17 cellular contexts compared by ENCODE assay signal in genomic region chr16:87033021-87033471, GRCh38.
DNase-seq lines count a peak whose midpoint lies in the region; ATAC-seq and TF ChIP-seq lines count a peak whose summit lies in the region.
"Had no signal": no experiment of that assay in that cellular context is flagged by ENCODE, and none has a peak within 500 bp of the region (broad histone marks: within the 10 kb centered on the region; RNA-seq: fewer than 3 reads in every experiment).

No MANE protein-coding gene starts in this region.

- no peak overlapping the region for H3K4me2 ChIP-seq in osteoblast (ENCODE audit: insufficient read depth, low read length)

- H4K20me1 ChIP-seq in osteoblast (ENCODE audit: insufficient read depth, low read length): no peaks in the 10 kb centered on the region

- H3K79me2 ChIP-seq in osteoblast (ENCODE audit: insufficient read depth, low read length): no peaks in the 10 kb centered on the region

- 4 to 7% methylated on average over 15 of the region's 15 CpGs for WGBS in aorta, 2 donors

- no peak overlapping the region for H2AFZ ChIP-seq in osteoblast (ENCODE audit: low read length)

- H3K27ac ChIP-seq in coronary artery (peak overlapping the region; percentile 48 to 90), osteoblast (ENCODE audit: low read depth, low read length) (no peak overlapping the region), aorta (ENCODE audit: low read depth in 1 of 2, low read length in 2 of 2) (peak overlapping the region; percentile 65 to 91)

- H3K4me1 ChIP-seq in osteoblast (ENCODE audit: insufficient read depth, low read length) (peaks cover 4% of the 10 kb centered on the region), aorta (ENCODE audit: control insufficient read depth in 1 of 2, insufficient read depth in 2 of 2, low read length in 2 of 2) (peaks cover 0 to 3% of the 10 kb centered on the region in 2 donors)

- DNase-seq in coronary artery (ENCODE audit: low spot score) (peak; percentile 84), left cardiac atrium (no peak), osteoblast (ENCODE audit: insufficient read length, low spot score, missing footprints) (peak; percentile 80), aorta (peak; percentile 80 to 90), midbrain (lab: John Stamatoyannopoulos, UW) (no peak), HK-2 (ENCODE audit: unreplicated experiment) (no peak)
- no peak for DNase-seq in activated CD4-positive, alpha-beta T cell treated with anti-CD3 and anti-CD28 coated beads for 1 hour
- DNase-seq: DMS53, GDM1, GOT3, Kasumi-1, NCI-H1694, NCI-H2081, NCI-H2171, NCI-H524 treated with DMSO at 0.1 percent for 48 hours, OCI-M1 had no signal

- TF ChIP-seq CTCF in coronary artery (IDR thresholded peaks at IDR 0.05) (no peak), osteoblast (IDR thresholded peaks at IDR 0.05; ENCODE audit: extremely low read depth, low read depth, low read length) (no peak)

- H3K27me3 ChIP-seq in osteoblast (ENCODE audit: insufficient read depth, low read length) (peaks cover 12% of the 10 kb centered on the region), aorta (ENCODE audit: control insufficient read depth in 1 of 2, insufficient read depth in 2 of 2, low read length in 1 of 2) (no peaks in the 10 kb centered on the region)

- H3K4me3 ChIP-seq in coronary artery: peak overlapping the region; percentile 47
- H3K4me3 ChIP-seq in osteoblast (ENCODE audit: insufficient read depth, low read length): no peak overlapping the region
- no peak overlapping the region for H3K4me3 ChIP-seq in aorta (ENCODE audit: low read length in 2 of 2)

- ATAC-seq in left cardiac atrium (peak; percentile 16 to 76), aorta (ENCODE audit: low FRiP score) (peak; percentile 87)
- ATAC-seq: HCT116 had no signal

- intact Hi-C loops in left cardiac atrium (cut with DNase I): no loop called here
- intact Hi-C loops in aorta (cut with DNase I): loop anchor here in 1 of 2 donors (5.0 kb wide), 1 partner anchor 56 kb away; no protein-coding TSS in a partner anchor

- H3K36me3 ChIP-seq in osteoblast (ENCODE audit: insufficient read depth, low read length) (no peaks in the 10 kb centered on the region), aorta (ENCODE audit: control insufficient read depth in 1 of 2, insufficient read depth in 2 of 2, low read length in 1 of 2) (no peaks in the 10 kb centered on the region)

- no peaks in the 10 kb centered on the region for H3K9me3 ChIP-seq in osteoblast (ENCODE audit: low read depth, low read length)
- H3K9me3 ChIP-seq in aorta (ENCODE audit: control insufficient read depth, low read length): no peaks in the 10 kb centered on the region

Comparison
In these comparisons a context has a peak if more than half of its experiments do, and no peak if none do; other contexts are left out.
1. DNase-seq: peak in coronary artery (single experiment), osteoblast (single experiment) and aorta (2 of 2); none in left cardiac atrium (single experiment), activated CD4-positive, alpha-beta T cell treated with anti-CD3 and anti-CD28 coated beads for 1 hour (single experiment), midbrain (single experiment) and HK-2 (single experiment).